8 cellular contexts compared by ENCODE assay signal in the genomic region with DNA sequence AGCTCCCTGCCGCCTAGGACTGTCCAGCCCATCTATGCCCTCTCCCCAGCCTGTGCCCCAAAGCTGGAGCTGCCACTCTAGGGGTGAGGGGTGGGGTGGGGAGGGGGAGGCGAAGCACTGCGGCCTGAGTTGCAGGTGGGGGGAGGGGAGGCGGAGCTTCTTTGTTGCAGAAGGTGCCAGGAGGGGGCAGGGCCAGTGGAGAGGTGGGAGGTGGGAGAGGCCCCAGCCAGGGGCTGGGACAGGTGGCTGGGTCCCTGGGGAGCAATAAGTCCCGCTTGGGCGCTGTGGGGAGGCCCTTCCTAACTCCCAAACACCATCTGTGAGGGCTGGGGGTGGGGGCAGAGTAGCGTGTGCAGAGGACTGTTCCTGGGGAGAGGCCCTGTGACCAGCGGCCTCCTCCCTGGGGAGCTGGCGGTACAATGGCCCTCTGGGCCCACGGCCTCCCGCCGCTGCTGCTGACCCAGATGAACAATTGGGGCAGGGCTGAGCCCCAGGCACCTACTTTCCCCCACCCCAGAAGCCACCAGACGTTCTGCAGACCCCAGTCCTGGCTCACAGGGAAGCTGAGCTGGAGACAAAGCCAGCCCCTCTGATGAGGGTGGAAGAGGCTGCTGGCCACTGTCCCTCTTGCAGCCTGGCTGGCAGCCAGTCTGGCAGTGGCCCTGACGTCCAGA. TPM values are rescaled to one million over a fixed set of nuclear protein-coding genes. Genes with fewer than 3 reads are reported as not detected.
DNase-seq lines count a peak whose midpoint lies in the region; ATAC-seq and TF ChIP-seq lines count a peak whose summit lies in the region.

No MANE protein-coding gene starts in this region.

- no peak for TF ChIP-seq CTCF in GM10266 (IDR thresholded peaks at IDR 0.05; ENCODE audit: control insufficient read depth, insufficient read depth, low read depth, missing control alignments)
- TF ChIP-seq CTCF in lower lobe of right lung (IDR thresholded peaks at IDR 0.05): no peak

- H3K27ac ChIP-seq in layer of hippocampus (ENCODE audit: low read depth, low read length) (peak overlapping the region; percentile 5), lower lobe of right lung (no peak overlapping the region)

- no peaks in the 10 kb centered on the region for H3K27me3 ChIP-seq in MG63
- H3K27me3 ChIP-seq in layer of hippocampus (ENCODE audit: control insufficient read depth, insufficient read depth, low read length): peaks cover 22% of the 10 kb centered on the region
- H3K27me3 ChIP-seq in lower lobe of right lung (ENCODE audit: low read depth): peaks cover 56% of the 10 kb centered on the region

- H3K4me3 ChIP-seq in MG63 (peak overlapping the region; percentile 36), lower lobe of right lung (no peak overlapping the region)

- intact Hi-C loops in lower lobe of right lung (cut with DNase I): no loop called here

- H3K4me1 ChIP-seq in lower lobe of right lung: peaks cover 46% of the 10 kb centered on the region

- peak; percentile 88 for DNase-seq in GM10266 (ENCODE audit: extremely low spot score)
- DNase-seq in MG63: no peak
- no peak for DNase-seq in lower lobe of right lung
- DNase-seq in activated CD4-positive, alpha-beta T cell treated with anti-CD3 and anti-CD28 coated beads for 4 hours: no peak
- no peak for DNase-seq in ecto neural progenitor cell (ENCODE audit: low spot score)
- no peak for DNase-seq in OCI-M2 (lab: John Stamatoyannopoulos, UW; ENCODE audit: unreplicated experiment)

- H3K36me3 ChIP-seq in MG63 (no peaks in the 10 kb centered on the region), lower lobe of right lung (no peaks in the 10 kb centered on the region)

- ATAC-seq in SK-N-SH treated with all-trans-retinoic acid at 6 μM for 48 hours (peak; percentile 17), lower lobe of right lung (no peak)

- no peaks in the 10 kb centered on the region for H3K9me3 ChIP-seq in MG63
- no peaks in the 10 kb centered on the region for H3K9me3 ChIP-seq in lower lobe of right lung

TF ChIP-seq in SK-N-SH treated with all-trans-retinoic acid at 6 μM for 48 hours, 23 proteins besides CTCF, POLR2A, EP300 and RAD21:
- TF ChIP-seq, protein P1, sequence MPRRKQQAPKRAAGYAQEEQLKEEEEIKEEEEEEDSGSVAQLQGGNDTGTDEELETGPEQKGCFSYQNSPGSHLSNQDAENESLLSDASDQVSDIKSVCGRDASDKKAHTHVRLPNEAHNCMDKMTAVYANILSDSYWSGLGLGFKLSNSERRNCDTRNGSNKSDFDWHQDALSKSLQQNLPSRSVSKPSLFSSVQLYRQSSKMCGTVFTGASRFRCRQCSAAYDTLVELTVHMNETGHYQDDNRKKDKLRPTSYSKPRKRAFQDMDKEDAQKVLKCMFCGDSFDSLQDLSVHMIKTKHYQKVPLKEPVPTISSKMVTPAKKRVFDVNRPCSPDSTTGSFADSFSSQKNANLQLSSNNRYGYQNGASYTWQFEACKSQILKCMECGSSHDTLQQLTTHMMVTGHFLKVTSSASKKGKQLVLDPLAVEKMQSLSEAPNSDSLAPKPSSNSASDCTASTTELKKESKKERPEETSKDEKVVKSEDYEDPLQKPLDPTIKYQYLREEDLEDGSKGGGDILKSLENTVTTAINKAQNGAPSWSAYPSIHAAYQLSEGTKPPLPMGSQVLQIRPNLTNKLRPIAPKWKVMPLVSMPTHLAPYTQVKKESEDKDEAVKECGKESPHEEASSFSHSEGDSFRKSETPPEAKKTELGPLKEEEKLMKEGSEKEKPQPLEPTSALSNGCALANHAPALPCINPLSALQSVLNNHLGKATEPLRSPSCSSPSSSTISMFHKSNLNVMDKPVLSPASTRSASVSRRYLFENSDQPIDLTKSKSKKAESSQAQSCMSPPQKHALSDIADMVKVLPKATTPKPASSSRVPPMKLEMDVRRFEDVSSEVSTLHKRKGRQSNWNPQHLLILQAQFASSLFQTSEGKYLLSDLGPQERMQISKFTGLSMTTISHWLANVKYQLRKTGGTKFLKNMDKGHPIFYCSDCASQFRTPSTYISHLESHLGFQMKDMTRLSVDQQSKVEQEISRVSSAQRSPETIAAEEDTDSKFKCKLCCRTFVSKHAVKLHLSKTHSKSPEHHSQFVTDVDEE (CRISPR knock-in tag; IDR thresholded peaks at IDR 0.05): peak; percentile 28; the same call in 1 of the 2 replicates
- 0 out of 2 replicates have a peak, but pooled peaks have one; percentile 12 for TF ChIP-seq ZNF8 (CRISPR knock-in tag; IDR thresholded peaks at IDR 0.05)
- no peak for TF ChIP-seq CSDC2 (CRISPR knock-in tag; IDR thresholded peaks at IDR 0.05)

RNA-seq across cellular contexts. Expression of a gene that starts 2.2 kb away (rescaled TPM):
- total RNA-seq in MG63 (2014; rRNA removed; shearing (Covaris generic); ENCODE audit: low replicate concordance): not detected in 2 replicates
- total RNA-seq in lower lobe of right lung: 0.24 TPM

RNA-seq across cellular contexts. Expression of a gene that starts 6.1 kb away (rescaled TPM):
- 12.9 and 14.8 TPM in 2 replicates for total RNA-seq in MG63 (2014; rRNA removed; shearing (Covaris generic); ENCODE audit: low replicate concordance)
- total RNA-seq in lower lobe of right lung: 40.2 TPM

RNA-seq across cellular contexts. Expression of a gene that starts 9.0 kb away (rescaled TPM):
- total RNA-seq in MG63 (2014; rRNA removed; shearing (Covaris generic); ENCODE audit: low replicate concordance): 32.3 and 38.6 TPM in 2 replicates
- total RNA-seq in lower lobe of right lung: 0.68 TPM

RNA-seq across cellular contexts. Expression of a gene that starts 39.6 kb away (rescaled TPM):
- total RNA-seq in MG63 (2014; rRNA removed; shearing (Covaris generic); ENCODE audit: low replicate concordance): 33.3 and 35.9 TPM in 2 replicates
- 3.4 TPM for total RNA-seq in lower lobe of right lung

RNA-seq across cellular contexts. Expression of a gene that starts 44.9 kb away (rescaled TPM):
- 15.0 and 19.4 TPM in 2 replicates for total RNA-seq in MG63 (2014; rRNA removed; shearing (Covaris generic); ENCODE audit: low replicate concordance)
- 313 TPM for total RNA-seq in lower lobe of right lung

Comparison
In these comparisons a context has a peak if more than half of its experiments do, and no peak if none do; other contexts are left out.
1. RNA of a gene that starts 9.0 kb away (total RNA-seq): 32.3 to 38.6 TPM in MG63; 0.68 TPM in lower lobe of right lung (single experiment); every median in the first group is over 10 times any median in the second.